10 cellular contexts compared by ENCODE assay signal in genomic region chr4:123488916-123489315, GRCh38.
DNase-seq lines count a peak whose midpoint lies in the region; ATAC-seq, FAIRE-seq and TF ChIP-seq lines count a peak whose summit lies in the region.
"Had no signal": no experiment of that assay in that cellular context is flagged by ENCODE, and none has a peak within 500 bp of the region (broad histone marks: within the 10 kb centered on the region; RNA-seq: fewer than 3 reads in every experiment).

No MANE protein-coding gene starts in this region.

- POLR2A ChIA-PET in A673 (lab: Charles Lee; ENCODE audit: low non-redundant PET) (interaction anchor here (0.6 to 0.7 kb wide), 2 partner anchors 74 to 1328 kb away, joined by 3 to 8 read pairs; no protein-coding TSS in a partner anchor), IMR-90 (lab: Charles Lee; ENCODE audit: unreplicated experiment) (no interaction called here)

- no peaks in the 10 kb centered on the region for H3K79me2 ChIP-seq in smooth muscle cell (ENCODE audit: low read depth)

- CTCF ChIA-PET in A673 (lab: Charles Lee) (no interaction called here), IMR-90 (lab: Yijun Ruan, JAX) (interaction anchor here (0.6 kb wide), 1 partner anchor 411 kb away, joined by 3 read pairs; no protein-coding TSS in a partner anchor)

- H3K27ac ChIP-seq in A673 (ENCODE audit: low read depth, low read length, poor library complexity, severe bottlenecking) (no peak overlapping the region), IMR-90 (ENCODE audit: insufficient read depth, low read length) (no peak overlapping the region), smooth muscle cell (ENCODE audit: low read depth) (peak overlapping the region; percentile 72)

- H3K9ac ChIP-seq in IMR-90 (ENCODE audit: low read depth, low read length) (no peak overlapping the region), smooth muscle cell (ENCODE audit: low read depth) (no peak overlapping the region)

- H3K4me2 ChIP-seq in IMR-90 (ENCODE audit: low read depth, low read length) (no peak overlapping the region), smooth muscle cell (peak overlapping the region; percentile 17)

- H2AK9ac ChIP-seq in IMR-90 (replicated peaks; ENCODE audit: low read depth, low read length, poor library complexity): no peak overlapping the region

- no peak overlapping the region for H3K4me3 Mint-ChIP-seq in endothelial cell (ENCODE audit: unreplicated experiment)

- H3K79me1 ChIP-seq in IMR-90 (ENCODE audit: low read depth in 1 of 2, low read length in 2 of 2): no peaks in the 10 kb centered on the region

- H2BK5ac ChIP-seq in IMR-90 (ENCODE audit: low read depth, low read length, poor library complexity, severe bottlenecking): no peak overlapping the region

- no peak for TF ChIP-seq RAD21 in IMR-90 (IDR thresholded peaks at IDR 0.05; ENCODE audit: low read length)

- in situ Hi-C loops in IMR-90 (cut with MboI; ENCODE audit: low sequenced_read_pairs): no loop called here
- in situ Hi-C loops in astrocyte of the spinal cord (cut with HindIII; ENCODE audit: low sequenced_read_pairs): no loop called here

- H3K56ac ChIP-seq in IMR-90 (ENCODE audit: extremely low read depth, insufficient read depth, low read length): no peak overlapping the region

- H3F3A ChIP-seq in smooth muscle cell (ENCODE audit: low read depth): no peaks in the 10 kb centered on the region

- no peaks in the 10 kb centered on the region for H3K9me1 ChIP-seq in IMR-90 (ENCODE audit: insufficient read depth, low read length)

- peaks cover 1% of the 10 kb centered on the region for H3K27me3 Mint-ChIP-seq in endothelial cell (ENCODE audit: unreplicated experiment)

- no peak overlapping the region for H4K91ac ChIP-seq in IMR-90 (ENCODE audit: insufficient read depth, low read depth, low read length)

- H3K4me1 ChIP-seq in A673 (ENCODE audit: insufficient read depth, low read length, poor library complexity, severe bottlenecking): peaks cover 7% of the 10 kb centered on the region
- peaks cover 4% of the 10 kb centered on the region; the same call in 1 of the 2 replicates for H3K4me1 ChIP-seq in IMR-90 (ENCODE audit: control insufficient read depth, insufficient read depth, low read length)
- no peaks in the 10 kb centered on the region for H3K4me1 ChIP-seq in smooth muscle cell (ENCODE audit: low read depth)
- H3K4me1 ChIP-seq: Caco-2 had no signal

- H2AFZ ChIP-seq in IMR-90 (replicated peaks; ENCODE audit: low read length, poor library complexity) (no peak overlapping the region), smooth muscle cell (ENCODE audit: low read depth) (no peak overlapping the region)

- no CpG with 5 or more reads among the region's 5 CpGs for WGBS in IMR-90 (ENCODE audit: extremely low coverage in 2 of 2, insufficient read length in 1 of 2), 2 experiments
- WGBS in smooth muscle cell (ENCODE audit: low lambda C conversion rate): 36% methylated on average over 5 of the region's 5 CpGs

- no peak overlapping the region for H3K27ac Mint-ChIP-seq in endothelial cell (ENCODE audit: unreplicated experiment)

- DNase-seq in A673 (ENCODE audit: low spot score) (peak; percentile 33), IMR-90 (peak; percentile 86), astrocyte of the spinal cord (ENCODE audit: low read depth, low spot score) (peak; percentile 78), smooth muscle cell (lab: John Stamatoyannopoulos, UW; ENCODE audit: unreplicated experiment) (no peak), GM19239 (ENCODE audit: insufficient read length, low spot score) (no peak), endothelial cell (ENCODE audit: low spot score) (no peak), DMS153 (lab: John Stamatoyannopoulos, UW) (no peak)

- H3K4ac ChIP-seq in IMR-90 (ENCODE audit: low read depth, low read length): no peak overlapping the region; the same call in 1 of the 2 replicates

- H2BK20ac ChIP-seq in IMR-90 (ENCODE audit: low read depth, low read length): no peak overlapping the region

- no peak overlapping the region; the same call in 1 of the 2 replicates for H3K14ac ChIP-seq in IMR-90 (replicated peaks; ENCODE audit: low read depth, low read length)

- ATAC-seq in GM19468 (IDR thresholded peaks at IDR 0.05; ENCODE audit: extremely low read depth, unreplicated experiment): peak; percentile 46
- ATAC-seq in IMR-90 (ENCODE audit: low read depth): peak; percentile 72

- no peak for FAIRE-seq in GM19239 (lab: Jason Lieb, UNC)
- FAIRE-seq: TTC549 had no signal

- no peak overlapping the region for H2BK15ac ChIP-seq in IMR-90 (ENCODE audit: low read depth, low read length)

- H3K4me3 ChIP-seq in A673 (ENCODE audit: low read depth, low read length, poor library complexity, severe bottlenecking) (no peak overlapping the region), IMR-90 (ENCODE audit: insufficient read depth, low read depth, low read length) (no peak overlapping the region), astrocyte of the spinal cord (ENCODE audit: low read depth, low read length) (no peak overlapping the region), smooth muscle cell (no peak overlapping the region)

- H2AK5ac ChIP-seq in IMR-90 (ENCODE audit: low read depth, low read length): no peak overlapping the region

- no peak overlapping the region for H3K18ac ChIP-seq in IMR-90 (ENCODE audit: low read depth, low read length)

- peaks cover 4% of the 10 kb centered on the region for H3K4me1 Mint-ChIP-seq in endothelial cell (ENCODE audit: unreplicated experiment)

- H3K9me3 ChIP-seq in A673 (ENCODE audit: low read depth, low read length, poor library complexity, severe bottlenecking): no peaks in the 10 kb centered on the region
- H3K9me3 ChIP-seq in IMR-90 (ENCODE audit: control insufficient read depth, insufficient read depth, low read length): no peaks in the 10 kb centered on the region
- no peaks in the 10 kb centered on the region for H3K9me3 ChIP-seq in smooth muscle cell (replicated peaks; ENCODE audit: low read depth)
- H3K9me3 ChIP-seq: Caco-2 had no signal

- no peak for TF ChIP-seq CTCF in A673 (conservative IDR thresholded peaks at IDR 0.05; ENCODE audit: low read depth, low read length)
- TF ChIP-seq CTCF in IMR-90 (conservative IDR thresholded peaks at IDR 0.05; ENCODE audit: low read depth, low read length): no peak
- TF ChIP-seq CTCF in astrocyte of the spinal cord (IDR thresholded peaks at IDR 0.05; ENCODE audit: low read depth, low read length): no peak
- no peak for TF ChIP-seq CTCF in smooth muscle cell (IDR thresholded peaks at IDR 0.05; ENCODE audit: borderline replicate concordance, insufficient read depth, poor library complexity, severe bottlenecking)
- TF ChIP-seq CTCF in endothelial cell (IDR thresholded peaks at IDR 0.05; ENCODE audit: unreplicated experiment): no peak

- no peak overlapping the region for H3K23ac ChIP-seq in IMR-90 (ENCODE audit: low read depth, low read length)

- no peaks in the 10 kb centered on the region for H3K36me3 ChIP-seq in A673 (ENCODE audit: insufficient read depth, low read length, poor library complexity, severe bottlenecking)
- no peaks in the 10 kb centered on the region for H3K36me3 ChIP-seq in IMR-90 (ENCODE audit: control insufficient read depth, insufficient read depth, low read length)
- no peaks in the 10 kb centered on the region for H3K36me3 ChIP-seq in smooth muscle cell (ENCODE audit: low read depth)

- H3K27me3 ChIP-seq in A673 (replicated peaks; ENCODE audit: insufficient read depth, low read depth, low read length, poor library complexity) (no peaks in the 10 kb centered on the region), IMR-90 (ENCODE audit: control insufficient read depth, insufficient read depth, low read length) (no peaks in the 10 kb centered on the region), smooth muscle cell (ENCODE audit: low read depth) (no peaks in the 10 kb centered on the region)

- no peak overlapping the region for H4K5ac ChIP-seq in IMR-90 (ENCODE audit: low read depth, low read length)

- no peak overlapping the region for H4K8ac ChIP-seq in IMR-90 (ENCODE audit: low read depth in 2 of 2, low read length in 2 of 2)

- BruUV-seq in A673 (replicated peaks; lab: Mats Ljungman, UMichigan) (no TSS peak), IMR-90 (replicated peaks; lab: Mats Ljungman, UMichigan) (no TSS peak)

- intact Hi-C loops in A673 (cut with micrococcal nuclease; ENCODE audit: unreplicated experiment) (no loop called here), IMR-90 (cut with micrococcal nuclease) (no loop called here)

- H4K20me1 ChIP-seq in IMR-90 (ENCODE audit: insufficient read depth, low read length): no peaks in the 10 kb centered on the region
- no peaks in the 10 kb centered on the region for H4K20me1 ChIP-seq in smooth muscle cell (ENCODE audit: low read depth)

- H3K9me3 Mint-ChIP-seq in endothelial cell (ENCODE audit: unreplicated experiment): no peaks in the 10 kb centered on the region

- H2BK120ac ChIP-seq in IMR-90 (ENCODE audit: low read depth, low read length): no peak overlapping the region

- TF ChIP-seq POLR2A in IMR-90 (IDR thresholded peaks at IDR 0.05; ENCODE audit: low read depth, low read length): no peak

- dilution Hi-C loops in IMR-90 (cut with HindIII; ENCODE audit: low sequenced_read_pairs, unreplicated experiment): no loop called here

- no peaks in the 10 kb centered on the region for H3K36me3 Mint-ChIP-seq in endothelial cell (ENCODE audit: low read depth, unreplicated experiment)

TF ChIP-seq in IMR-90, 13 proteins besides CTCF, POLR2A, EP300 and RAD21:
- TF ChIP-seq, protein P1, sequence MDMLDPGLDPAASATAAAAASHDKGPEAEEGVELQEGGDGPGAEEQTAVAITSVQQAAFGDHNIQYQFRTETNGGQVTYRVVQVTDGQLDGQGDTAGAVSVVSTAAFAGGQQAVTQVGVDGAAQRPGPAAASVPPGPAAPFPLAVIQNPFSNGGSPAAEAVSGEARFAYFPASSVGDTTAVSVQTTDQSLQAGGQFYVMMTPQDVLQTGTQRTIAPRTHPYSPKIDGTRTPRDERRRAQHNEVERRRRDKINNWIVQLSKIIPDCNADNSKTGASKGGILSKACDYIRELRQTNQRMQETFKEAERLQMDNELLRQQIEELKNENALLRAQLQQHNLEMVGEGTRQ (IDR thresholded peaks at IDR 0.05; ENCODE audit: low read depth, low read length): peak; percentile 87
- no peak for TF ChIP-seq CEBPB (IDR thresholded peaks at IDR 0.05; ENCODE audit: low read depth, low read length)

Comparison
In these comparisons a context has a peak if more than half of its experiments do, and no peak if none do; other contexts are left out.
1. DNase-seq: peak in A673 (single experiment), IMR-90 (single experiment) and astrocyte of the spinal cord (single experiment); none in smooth muscle cell (single experiment), GM19239 (single experiment), endothelial cell (single experiment) and DMS153 (single experiment).